1 cellular context compared by ENCODE assay signal in genomic region chr19:3606690-3607289, GRCh38.
TF ChIP-seq lines count a peak whose summit lies in the region.

TSS of gene TBXA2R (minus strand) at chr19:3606875. CDS start at chr19:3600634, 6,241 bp downstream.

TF ChIP-seq in HEK293, 187 proteins besides CTCF, POLR2A, EP300 and RAD21 (continued from another document):
- TF ChIP-seq ZNF280C (tag by site-specific recombination; IDR thresholded peaks at IDR 0.05), result no peak
- peak; percentile 67 for TF ChIP-seq KLF8 (tag by site-specific recombination; IDR thresholded peaks at IDR 0.05)
- peak; percentile 57; the same call in 1 of the 2 replicates for TF ChIP-seq GLIS1 (tag by site-specific recombination; IDR thresholded peaks at IDR 0.05)
- TF ChIP-seq ELK4 (IDR thresholded peaks at IDR 0.05; ENCODE audit: borderline replicate concordance, low read depth, low read length), result no peak
- no peak for TF ChIP-seq ZNF155 (tag by site-specific recombination; IDR thresholded peaks at IDR 0.05)
- no peak for TF ChIP-seq ZNF266 (tag by site-specific recombination; IDR thresholded peaks at IDR 0.05; ENCODE audit: low read depth)
- no peak for TF ChIP-seq ZNF776 (tag by site-specific recombination; IDR thresholded peaks at IDR 0.05; ENCODE audit: borderline replicate concordance)
- no peak for TF ChIP-seq GLI4 (tag by site-specific recombination; IDR thresholded peaks at IDR 0.05)
- TF ChIP-seq ZNF571 (tag by site-specific recombination; IDR thresholded peaks at IDR 0.05), result no peak
- TF ChIP-seq ZNF843 (tag by site-specific recombination; IDR thresholded peaks at IDR 0.05), result no peak
- TF ChIP-seq KLF1 (tag by site-specific recombination; IDR thresholded peaks at IDR 0.05), result peak; percentile 42
- TF ChIP-seq PRDM4 (tag by site-specific recombination; IDR thresholded peaks at IDR 0.05), result no peak
- TF ChIP-seq, protein P1, sequence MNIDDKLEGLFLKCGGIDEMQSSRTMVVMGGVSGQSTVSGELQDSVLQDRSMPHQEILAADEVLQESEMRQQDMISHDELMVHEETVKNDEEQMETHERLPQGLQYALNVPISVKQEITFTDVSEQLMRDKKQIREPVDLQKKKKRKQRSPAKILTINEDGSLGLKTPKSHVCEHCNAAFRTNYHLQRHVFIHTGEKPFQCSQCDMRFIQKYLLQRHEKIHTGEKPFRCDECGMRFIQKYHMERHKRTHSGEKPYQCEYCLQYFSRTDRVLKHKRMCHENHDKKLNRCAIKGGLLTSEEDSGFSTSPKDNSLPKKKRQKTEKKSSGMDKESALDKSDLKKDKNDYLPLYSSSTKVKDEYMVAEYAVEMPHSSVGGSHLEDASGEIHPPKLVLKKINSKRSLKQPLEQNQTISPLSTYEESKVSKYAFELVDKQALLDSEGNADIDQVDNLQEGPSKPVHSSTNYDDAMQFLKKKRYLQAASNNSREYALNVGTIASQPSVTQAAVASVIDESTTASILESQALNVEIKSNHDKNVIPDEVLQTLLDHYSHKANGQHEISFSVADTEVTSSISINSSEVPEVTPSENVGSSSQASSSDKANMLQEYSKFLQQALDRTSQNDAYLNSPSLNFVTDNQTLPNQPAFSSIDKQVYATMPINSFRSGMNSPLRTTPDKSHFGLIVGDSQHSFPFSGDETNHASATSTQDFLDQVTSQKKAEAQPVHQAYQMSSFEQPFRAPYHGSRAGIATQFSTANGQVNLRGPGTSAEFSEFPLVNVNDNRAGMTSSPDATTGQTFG (tag by site-specific recombination; IDR thresholded peaks at IDR 0.05; ENCODE audit: borderline replicate concordance), result no peak
- TF ChIP-seq ZFP41 (tag by site-specific recombination; IDR thresholded peaks at IDR 0.05; ENCODE audit: borderline replicate concordance), result no peak
- peak; percentile 89 for TF ChIP-seq ZNF423 (tag by site-specific recombination; IDR thresholded peaks at IDR 0.05)
- TF ChIP-seq ZBTB17 (tag by site-specific recombination; IDR thresholded peaks at IDR 0.05), result 0 out of 2 replicates have a peak, but pooled peaks have one; percentile 43
- no peak for TF ChIP-seq ZNF488 (tag by site-specific recombination; IDR thresholded peaks at IDR 0.05)
- no peak for TF ChIP-seq ZNF623 (tag by site-specific recombination; IDR thresholded peaks at IDR 0.05)
- TF ChIP-seq ZBTB20 (tag by site-specific recombination; IDR thresholded peaks at IDR 0.05), result peak; percentile 65
- TF ChIP-seq GLIS2 (tag by site-specific recombination; IDR thresholded peaks at IDR 0.05), result peak; percentile 78
- no peak for TF ChIP-seq ZNF114 (tag by site-specific recombination; IDR thresholded peaks at IDR 0.05)
- peak; percentile 100 for TF ChIP-seq ZNF335 (tag by site-specific recombination; conservative IDR thresholded peaks at IDR 0.05)
- TF ChIP-seq ZNF16 (tag by site-specific recombination; IDR thresholded peaks at IDR 0.05; ENCODE audit: low read depth), result no peak
- TF ChIP-seq, protein P2, sequence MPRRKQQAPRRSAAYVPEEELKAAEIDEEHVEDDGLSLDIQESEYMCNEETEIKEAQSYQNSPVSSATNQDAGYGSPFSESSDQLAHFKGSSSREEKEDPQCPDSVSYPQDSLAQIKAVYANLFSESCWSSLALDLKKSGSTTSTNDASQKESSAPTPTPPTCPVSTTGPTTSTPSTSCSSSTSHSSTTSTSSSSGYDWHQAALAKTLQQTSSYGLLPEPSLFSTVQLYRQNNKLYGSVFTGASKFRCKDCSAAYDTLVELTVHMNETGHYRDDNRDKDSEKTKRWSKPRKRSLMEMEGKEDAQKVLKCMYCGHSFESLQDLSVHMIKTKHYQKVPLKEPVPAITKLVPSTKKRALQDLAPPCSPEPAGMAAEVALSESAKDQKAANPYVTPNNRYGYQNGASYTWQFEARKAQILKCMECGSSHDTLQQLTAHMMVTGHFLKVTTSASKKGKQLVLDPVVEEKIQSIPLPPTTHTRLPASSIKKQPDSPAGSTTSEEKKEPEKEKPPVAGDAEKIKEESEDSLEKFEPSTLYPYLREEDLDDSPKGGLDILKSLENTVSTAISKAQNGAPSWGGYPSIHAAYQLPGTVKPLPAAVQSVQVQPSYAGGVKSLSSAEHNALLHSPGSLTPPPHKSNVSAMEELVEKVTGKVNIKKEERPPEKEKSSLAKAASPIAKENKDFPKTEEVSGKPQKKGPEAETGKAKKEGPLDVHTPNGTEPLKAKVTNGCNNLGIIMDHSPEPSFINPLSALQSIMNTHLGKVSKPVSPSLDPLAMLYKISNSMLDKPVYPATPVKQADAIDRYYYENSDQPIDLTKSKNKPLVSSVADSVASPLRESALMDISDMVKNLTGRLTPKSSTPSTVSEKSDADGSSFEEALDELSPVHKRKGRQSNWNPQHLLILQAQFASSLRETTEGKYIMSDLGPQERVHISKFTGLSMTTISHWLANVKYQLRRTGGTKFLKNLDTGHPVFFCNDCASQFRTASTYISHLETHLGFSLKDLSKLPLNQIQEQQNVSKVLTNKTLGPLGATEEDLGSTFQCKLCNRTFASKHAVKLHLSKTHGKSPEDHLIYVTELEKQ (tag by site-specific recombination; IDR thresholded peaks at IDR 0.05; ENCODE audit: borderline replicate concordance), result no peak
